Comparison of ENCODE assay signal across 2 cellular contexts in genomic region chr15:89880727-89881126, GRCh38.
TF ChIP-seq lines count a peak whose summit lies in the region.

No MANE protein-coding gene starts in this region.

TF ChIP-seq in liver, 16 proteins besides CTCF, POLR2A, EP300 and RAD21:
- TF ChIP-seq ATF3 (IDR thresholded peaks at IDR 0.05) (no peak), NR2F2 (IDR thresholded peaks at IDR 0.05) (peak; percentile 36), EGR1 (IDR thresholded peaks at IDR 0.05; ENCODE audit: low read depth in 2 of 2) (no peak)

TF ChIP-seq in HepG2, 621 proteins besides CTCF, POLR2A, EP300 and RAD21:
- TF ChIP-seq GRHL1 (CRISPR knock-in tag; conservative IDR thresholded peaks at IDR 0.05) (no peak), KMT2B (CRISPR knock-in tag; IDR thresholded peaks at IDR 0.05) (no peak), BCL3 (CRISPR knock-in tag; IDR thresholded peaks at IDR 0.05) (no peak), ZSCAN25 (CRISPR knock-in tag; IDR thresholded peaks at IDR 0.05) (no peak), TGIF2 (CRISPR knock-in tag; IDR thresholded peaks at IDR 0.05) (no peak), XBP1 (CRISPR knock-in tag; IDR thresholded peaks at IDR 0.05) (no peak), SUZ12 (IDR thresholded peaks at IDR 0.05; ENCODE audit: low read depth, low read length) (no peak), ZNF747 (CRISPR knock-in tag; IDR thresholded peaks at IDR 0.05; ENCODE audit: borderline replicate concordance) (no peak)
